20 cellular contexts compared by ENCODE assay signal in the genomic region with DNA sequence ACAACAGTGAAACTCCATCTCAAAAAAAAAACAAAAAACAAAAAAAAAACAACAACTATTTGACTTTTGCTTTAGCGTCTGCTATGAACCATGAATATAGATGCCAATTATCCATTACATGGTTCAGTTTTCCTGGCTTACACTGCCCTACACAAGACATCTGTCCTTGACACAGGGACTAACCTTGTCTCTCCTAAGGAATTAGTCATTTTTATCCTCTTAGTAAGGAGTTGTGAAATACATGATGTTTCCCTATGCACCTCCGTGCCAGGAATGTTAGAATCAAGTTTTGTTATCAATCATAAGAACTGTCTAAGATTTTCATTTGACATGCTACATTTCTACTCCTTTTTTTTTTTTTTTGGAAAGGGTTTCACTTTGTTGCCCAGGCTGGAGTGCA.
"Had no signal": no experiment of that assay in that cellular context is flagged by ENCODE, and none has a peak within 500 bp of the region (broad histone marks: within the 10 kb centered on the region; RNA-seq: fewer than 3 reads in every experiment).

No MANE protein-coding gene starts in this region.

- H3K27ac ChIP-seq: breast epithelium, epithelial cell of prostate, left ventricle myocardium inferior, sigmoid colon, testis, upper lobe of left lung, WERI-Rb-1 had no signal

- DNase-seq: activated CD4-positive, alpha-beta T cell treated with anti-CD3 and anti-CD28 coated beads, Interleukin-2, amount 10 ng/mL, durations not matched to agents 7 days and 5 days; activated CD4-positive, CD25-positive, alpha-beta regulatory T cell treated with anti-CD3 and anti-CD28 coated beads, Interleukin-2, amount 50 U/mL, for 72 hours; activated CD8-positive, alpha-beta T cell treated with anti-CD3 and anti-CD28 coated beads, Interleukin-2, amount 10 ng/mL, durations not matched to agents 7 days and 5 days; activated gamma-delta T cell; activated naive CD4-positive, alpha-beta T cell treated with anti-CD3 and anti-CD28 coated beads, Interleukin-2, amount 50 U/mL, for 16 hours; cerebellar nuclear complex; cortex of kidney; foreskin fibroblast; left ventricle myocardium inferior; midbrain; natural killer cell; retina; sigmoid colon; stimulated activated CD4-positive, alpha-beta T cell treated with anti-CD3 and anti-CD28 coated beads, Interleukin-2, amount 100 ng/mL, for 48 hours; stimulated activated naive CD4-positive, alpha-beta T cell; testis; upper lobe of left lung; WERI-Rb-1 had no signal

- H3K4me1 ChIP-seq: breast epithelium, left ventricle myocardium inferior, testis, upper lobe of left lung had no signal

- H3K9me3 ChIP-seq: breast epithelium, sigmoid colon, testis, upper lobe of left lung had no signal

- H3K4me3 ChIP-seq: breast epithelium, left ventricle myocardium inferior, sigmoid colon, testis, upper lobe of left lung had no signal

- H3K27me3 ChIP-seq: breast epithelium, sigmoid colon, testis, upper lobe of left lung had no signal

- ATAC-seq: activated CD8-positive, alpha-beta T cell treated with anti-CD3 and anti-CD28 coated beads, Interleukin-2, amount 10 ng/mL, durations not matched to agents 7 days and 5 days; natural killer cell had no signal

- H3K36me3 ChIP-seq: breast epithelium, left ventricle myocardium inferior, sigmoid colon, upper lobe of left lung, WERI-Rb-1 had no signal
